23 cellular contexts compared by ENCODE assay signal in genomic region chr17:3929764-3930163, GRCh38. TPM values are rescaled to one million over a fixed set of nuclear protein-coding genes. Genes with fewer than 3 reads are reported as not detected.
"Had no signal": no experiment of that assay in that cellular context is flagged by ENCODE, and none has a peak within 500 bp of the region (broad histone marks: within the 10 kb centered on the region; RNA-seq: fewer than 3 reads in every experiment).

No MANE protein-coding gene starts in this region.

- H3K27ac Mint-ChIP-seq: activated CD4-positive, alpha-beta memory T cell treated with anti-CD3 and anti-CD28 coated beads, Interleukin-2, amount 10 ng/mL, durations not matched to agents 7 days and 5 days; activated CD4-positive, alpha-beta T cell treated with anti-CD3 and anti-CD28 coated beads for 36 hours; activated naive CD8-positive, alpha-beta T cell treated with anti-CD3 and anti-CD28 coated beads, Interleukin-2, amount 50 U/mL, for 24 hours had no signal

- H3K4me2 ChIP-seq: SK-N-SH had no signal

- H3K4me1 Mint-ChIP-seq: activated CD4-positive, alpha-beta memory T cell treated with anti-CD3 and anti-CD28 coated beads, Interleukin-2, amount 10 ng/mL, durations not matched to agents 7 days and 5 days; activated CD4-positive, alpha-beta T cell treated with anti-CD3 and anti-CD28 coated beads for 36 hours; activated naive CD8-positive, alpha-beta T cell treated with anti-CD3 and anti-CD28 coated beads, Interleukin-2, amount 50 U/mL, for 24 hours had no signal

- H3K9me3 Mint-ChIP-seq: activated CD4-positive, alpha-beta memory T cell treated with anti-CD3 and anti-CD28 coated beads, Interleukin-2, amount 10 ng/mL, durations not matched to agents 7 days and 5 days; activated naive CD4-positive, alpha-beta T cell treated with anti-CD3 and anti-CD28 coated beads, Interleukin-2, amount 50 U/mL, for 72 hours; activated naive CD8-positive, alpha-beta T cell treated with anti-CD3 and anti-CD28 coated beads, Interleukin-2, amount 50 U/mL, for 24 hours had no signal

- H3K27ac ChIP-seq: ascending aorta, body of pancreas, Peyer's patch, RWPE1, SJCRH30, WERI-Rb-1 had no signal

- H3K4me3 ChIP-seq: ascending aorta, body of pancreas, Peyer's patch, SJCRH30 had no signal

- H3K36me3 ChIP-seq: SJCRH30, WERI-Rb-1 had no signal

- H3K4me3 Mint-ChIP-seq: activated CD4-positive, alpha-beta memory T cell treated with anti-CD3 and anti-CD28 coated beads, Interleukin-2, amount 10 ng/mL, durations not matched to agents 7 days and 5 days; activated CD4-positive, alpha-beta T cell treated with anti-CD3 and anti-CD28 coated beads for 36 hours; activated naive CD8-positive, alpha-beta T cell treated with anti-CD3 and anti-CD28 coated beads, Interleukin-2, amount 50 U/mL, for 24 hours had no signal

- H3K27me3 Mint-ChIP-seq: activated CD4-positive, alpha-beta memory T cell treated with anti-CD3 and anti-CD28 coated beads, Interleukin-2, amount 10 ng/mL, durations not matched to agents 7 days and 5 days; activated CD4-positive, alpha-beta T cell treated with anti-CD3 and anti-CD28 coated beads for 36 hours; activated naive CD8-positive, alpha-beta T cell treated with anti-CD3 and anti-CD28 coated beads, Interleukin-2, amount 50 U/mL, for 24 hours had no signal

- H3K27me3 ChIP-seq: ascending aorta, body of pancreas, Peyer's patch, SJCRH30 had no signal

- DNase-seq: activated CD4-positive, alpha-beta memory T cell treated with anti-CD3 and anti-CD28 coated beads, Interleukin-2, amount 10 ng/mL, durations not matched to agents 7 days and 5 days; activated CD4-positive, alpha-beta T cell treated with anti-CD3 and anti-CD28 coated beads for 36 hours; activated CD4-positive, alpha-beta T cell treated with anti-CD3 and anti-CD28 coated beads, Interleukin-2, amount 50 U/mL, for 1 hour; activated naive CD8-positive, alpha-beta T cell treated with anti-CD3 and anti-CD28 coated beads, Interleukin-2, amount 50 U/mL, for 24 hours; amniotic stem cell; body of pancreas; central memory CD4-positive, alpha-beta T cell; Kasumi-1; NCI-H1105 treated with DMSO at 0.1 percent for 48 hours; NCI-H146; NCI-H187 treated with DMSO at 0.1 percent for 48 hours; NCI-H2081 treated with DMSO at 0.1 percent for 48 hours; Peyer's patch; Right ventricle myocardium superior; SJCRH30; SK-N-SH; T-helper 1 cell; WERI-Rb-1 had no signal

- H3K36me3 Mint-ChIP-seq: activated naive CD4-positive, alpha-beta T cell treated with anti-CD3 and anti-CD28 coated beads, Interleukin-2, amount 50 U/mL, for 72 hours had no signal

- ATAC-seq: activated CD4-positive, alpha-beta T cell treated with anti-CD3 and anti-CD28 coated beads for 36 hours; activated naive CD8-positive, alpha-beta T cell treated with anti-CD3 and anti-CD28 coated beads, Interleukin-2, amount 50 U/mL, for 24 hours; body of pancreas had no signal

- H3K4me1 ChIP-seq: body of pancreas, SJCRH30 had no signal

- H3K9me3 ChIP-seq: ascending aorta, body of pancreas, Peyer's patch, SJCRH30, SK-N-SH had no signal

- H3K9ac ChIP-seq: SK-N-SH had no signal

RNA-seq across cellular contexts. Expression of gene P2RX1, which starts 13.5 kb away (rescaled TPM):
- total RNA-seq: activated CD8-positive, alpha-beta memory T cell treated with anti-CD3 and anti-CD28 coated beads for 36 hours; ascending aorta; bronchial epithelial cell had no signal
- polyA plus RNA-seq: SK-N-SH had no signal
